Comparison of ENCODE assay signal across 9 cellular contexts in genomic region chr3:179961081-179962078, GRCh38.
DNase-seq lines count a peak whose midpoint lies in the region; ATAC-seq and TF ChIP-seq lines count a peak whose summit lies in the region.
"Had no signal": no experiment of that assay in that cellular context is flagged by ENCODE, and none has a peak within 500 bp of the region (broad histone marks: within the 10 kb centered on the region; RNA-seq: fewer than 3 reads in every experiment).

No MANE protein-coding gene starts in this region.

- H3K4me3 ChIP-seq in suprapubic skin (no peak overlapping the region), body of pancreas (no peak overlapping the region)

- no peak for TF ChIP-seq POLR2A in GM18505 (IDR thresholded peaks at IDR 0.05; ENCODE audit: borderline replicate concordance, extremely low read depth, insufficient read depth, insufficient read length)
- TF ChIP-seq POLR2A in suprapubic skin (IDR thresholded peaks at IDR 0.05), result no peak
- TF ChIP-seq POLR2A in body of pancreas (IDR thresholded peaks at IDR 0.05), result no peak

- WGBS in suprapubic skin, result 70% methylated on average over 11 of the region's 11 CpGs
- 70 to 82% methylated on average over 11 of the region's 11 CpGs for WGBS in body of pancreas, 2 donors

- peak; percentile 41 for DNase-seq in NOMO-1 treated with DMSO at 0.1 percent for 48 hours (lab: John Stamatoyannopoulos, UW; ENCODE audit: unreplicated experiment)
- no peak for DNase-seq in Ammon's horn (ENCODE audit: low spot score)
- no peak for DNase-seq in suprapubic skin (ENCODE audit: low spot score in 2 of 2)
- DNase-seq in body of pancreas, result no peak
- no peak for DNase-seq in ecto neural progenitor cell (ENCODE audit: low spot score)

- no peak for TF ChIP-seq CTCF in suprapubic skin (IDR thresholded peaks at IDR 0.05)
- TF ChIP-seq CTCF in body of pancreas (IDR thresholded peaks at IDR 0.05), result no peak

- intact Hi-C loops in body of pancreas (cut with DNase I), result no loop called here

- H3K4me1 ChIP-seq in suprapubic skin, result no peaks in the 10 kb centered on the region
- peaks cover 19% of the 10 kb centered on the region for H3K4me1 ChIP-seq in body of pancreas

- no peaks in the 10 kb centered on the region for H3K27me3 ChIP-seq in suprapubic skin
- H3K27me3 ChIP-seq in body of pancreas, result no peaks in the 10 kb centered on the region

- no peak for TF ChIP-seq EP300 in suprapubic skin (IDR thresholded peaks at IDR 0.05)

- H3K9me3 ChIP-seq in suprapubic skin (no peaks in the 10 kb centered on the region), body of pancreas (no peaks in the 10 kb centered on the region)

- H3K27ac ChIP-seq in suprapubic skin (no peak overlapping the region), body of pancreas (no peak overlapping the region)
- H3K27ac ChIP-seq: KMS-11 had no signal

- ATAC-seq in GM18505 (IDR thresholded peaks at IDR 0.05; ENCODE audit: unreplicated experiment), result peak; percentile 87
- ATAC-seq in GM21515 (IDR thresholded peaks at IDR 0.05; ENCODE audit: unreplicated experiment), result peak; percentile 74
- ATAC-seq in HG03354 (IDR thresholded peaks at IDR 0.05; ENCODE audit: poor library complexity, severe bottlenecking, unreplicated experiment), result peak; percentile 80
- no peak for ATAC-seq in body of pancreas

- no peaks in the 10 kb centered on the region for H3K36me3 ChIP-seq in suprapubic skin
- no peaks in the 10 kb centered on the region for H3K36me3 ChIP-seq in body of pancreas (replicated peaks in 1 of 2; ENCODE audit: insufficient read depth in 1 of 2, low read depth in 2 of 2)
